Comparison of ENCODE assay signal across 19 cellular contexts in the genomic region with DNA sequence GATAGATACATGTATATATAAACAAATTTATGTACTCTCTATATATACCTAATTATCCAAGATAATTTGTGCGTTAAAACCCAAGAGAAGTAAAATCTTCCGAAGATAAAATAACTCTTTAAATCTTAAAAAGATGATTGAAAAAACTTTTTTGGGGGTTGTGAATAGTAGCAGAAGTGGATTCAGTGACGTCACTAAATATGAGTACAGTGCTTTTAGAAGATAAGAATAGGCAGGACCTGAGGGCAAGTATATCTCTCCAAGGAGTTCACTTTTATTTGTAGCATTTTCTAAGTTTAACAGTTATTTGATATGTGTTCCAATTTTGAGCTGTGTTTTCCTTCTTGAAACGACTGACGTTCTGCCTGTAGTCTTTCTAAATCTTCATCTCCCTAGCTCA.
A peak's percentile ranks its signal among the peaks of the same experiment; 100 is the strongest.
DNase-seq lines count a peak whose midpoint lies in the region; ATAC-seq, FAIRE-seq and TF ChIP-seq lines count a peak whose summit lies in the region.
"Had no signal": no experiment of that assay in that cellular context is flagged by ENCODE, and none has a peak within 500 bp of the region (broad histone marks: within the 10 kb centered on the region; RNA-seq: fewer than 3 reads in every experiment).

No MANE protein-coding gene starts in this region.

- WGBS in HepG2 (ENCODE audit: low lambda C conversion rate) = 11% methylated on average over 5 of the region's 5 CpGs
- 62% methylated on average over 5 of the region's 5 CpGs for WGBS in right lobe of liver (ENCODE audit: insufficient coverage, low coverage, low lambda C conversion rate, missing lambda C conversion rate)

- DNase-seq in HepG2 (ENCODE audit: low spot score) (no peak), right lobe of liver (no peak), OCI-M1 (lab: John Stamatoyannopoulos, UW) (peak; percentile 32), T1000 (lab: John Stamatoyannopoulos, UW) (no peak), NCI-H187 treated with DMSO at 0.1 percent for 48 hours (lab: John Stamatoyannopoulos, UW) (no peak)
- DNase-seq: AML-193; Caco-2; Calu3; CD4-positive, alpha-beta T cell; CD8-positive, alpha-beta T cell; DMS79 treated with DMSO at 0.1 percent for 48 hours; GF-D8 had no signal

- no TSS peak for BruUV-seq in HepG2 (replicated peaks; lab: Mats Ljungman, UMichigan)

- intact Hi-C loops in HepG2 (cut with micrococcal nuclease; ENCODE audit: unreplicated experiment) = no loop called here
- intact Hi-C loops in right lobe of liver (cut with DNase I) = no loop called here

- in situ Hi-C loops in HepG2 (cut with HindIII; ENCODE audit: extremely low pct_ligation_motif_present, low pct_unique_long_range_greater_than_20kb) = no loop called here

- H3K27ac ChIP-seq in HepG2 (ENCODE audit: extremely low read length, insufficient read depth, low read length) (no peak overlapping the region), right lobe of liver (no peak overlapping the region)
- H3K27ac ChIP-seq: 22Rv1; A549; BLaER1 treated with 17β-estradiol and CSF1 and Interleukin-3, amounts not matched to agents 10 nM and 100 nM; C4-2B had no signal

- no peak for ATAC-seq in HepG2
- no peak for ATAC-seq in right lobe of liver
- ATAC-seq: A549; CD8-positive, alpha-beta T cell had no signal

- no peak for TF ChIP-seq CTCF in HepG2 (CRISPR knock-in tag; IDR thresholded peaks at IDR 0.05)
- TF ChIP-seq CTCF in right lobe of liver (IDR thresholded peaks at IDR 0.05) = no peak

- TF ChIP-seq POLR2A in HepG2 (IDR thresholded peaks at IDR 0.05; ENCODE audit: insufficient read depth in 1 of 2, low read depth in 2 of 2, low read length in 2 of 2) (no peak), right lobe of liver (IDR thresholded peaks at IDR 0.05) (no peak)

- H3K4me3 ChIP-seq in HepG2 (replicated peaks in 1 of 3; ENCODE audit: insufficient read depth in 1 of 3, low read depth in 2 of 3, low read length in 3 of 3) = no peak overlapping the region
- no peak overlapping the region for H3K4me3 ChIP-seq in right lobe of liver
- H3K4me3 ChIP-seq: A549; BLaER1 treated with 17β-estradiol and CSF1 and Interleukin-3, amounts not matched to agents 10 nM and 100 nM had no signal

- POLR2A ChIA-PET in HepG2 (lab: Yijun Ruan, JAX) = no interaction called here

- no peak overlapping the region for H3K4me2 ChIP-seq in HepG2 (ENCODE audit: low read depth, low read length)
- H3K4me2 ChIP-seq: A549; BLaER1 treated with 17β-estradiol and CSF1 and Interleukin-3, amounts not matched to agents 10 nM and 100 nM had no signal

- H3K36me3 ChIP-seq in HepG2 (replicated peaks in 1 of 2; ENCODE audit: control insufficient read depth in 1 of 2, insufficient read depth in 2 of 2, low read length in 2 of 2) = no peaks in the 10 kb centered on the region
- H3K36me3 ChIP-seq in right lobe of liver = no peaks in the 10 kb centered on the region
- H3K36me3 ChIP-seq: BLaER1 treated with 17β-estradiol and CSF1 and Interleukin-3, amounts not matched to agents 10 nM and 100 nM had no signal

- CTCF ChIA-PET in HepG2 (lab: Yijun Ruan, JAX; ENCODE audit: low intra/inter-chr PET ratio, low total read pairs) = no interaction called here

- TF ChIP-seq RAD21 in HepG2 (CRISPR knock-in tag; IDR thresholded peaks at IDR 0.05) = no peak

- TF ChIP-seq EP300 in HepG2 (IDR thresholded peaks at IDR 0.05; ENCODE audit: low read depth in 2 of 2, low read length in 2 of 2) = no peak
- no peak for TF ChIP-seq EP300 in HepG2 (CRISPR knock-in tag; IDR thresholded peaks at IDR 0.05; ENCODE audit: borderline replicate concordance)

- H3K27me3 ChIP-seq in HepG2 (ENCODE audit: control insufficient read depth in 1 of 2, insufficient read depth in 2 of 2, low read length in 2 of 2) (no peaks in the 10 kb centered on the region), right lobe of liver (no peaks in the 10 kb centered on the region)
- H3K27me3 ChIP-seq: BLaER1 treated with 17β-estradiol and CSF1 and Interleukin-3, amounts not matched to agents 10 nM and 100 nM had no signal

- no peaks in the 10 kb centered on the region for H3K79me2 ChIP-seq in HepG2 (ENCODE audit: insufficient read depth, low read length)

- H3K4me1 ChIP-seq in HepG2 (ENCODE audit: insufficient read depth, low read length) (no peaks in the 10 kb centered on the region), right lobe of liver (no peaks in the 10 kb centered on the region)
- H3K4me1 ChIP-seq: A549; BLaER1 treated with 17β-estradiol and CSF1 and Interleukin-3, amounts not matched to agents 10 nM and 100 nM; Caco-2 had no signal

- FAIRE-seq in HepG2 (lab: Jason Lieb, UNC) = no peak
- FAIRE-seq: A549, G401.6, GM12891, GM19239 had no signal

- no peaks in the 10 kb centered on the region for H4K20me1 ChIP-seq in HepG2 (ENCODE audit: insufficient read depth, low read length)
- H4K20me1 ChIP-seq: BLaER1 treated with 17β-estradiol and CSF1 and Interleukin-3, amounts not matched to agents 10 nM and 100 nM had no signal

- no peak overlapping the region for H3K9ac ChIP-seq in HepG2 (ENCODE audit: insufficient read depth, low read depth, low read length)
- H3K9ac ChIP-seq: BLaER1 treated with 17β-estradiol and CSF1 and Interleukin-3, amounts not matched to agents 10 nM and 100 nM had no signal

- no peak overlapping the region for H2AFZ ChIP-seq in HepG2 (ENCODE audit: low read length)

- H3K9me3 ChIP-seq in HepG2 (ENCODE audit: low read length) (no peaks in the 10 kb centered on the region), right lobe of liver (no peaks in the 10 kb centered on the region)
- H3K9me3 ChIP-seq: A549; BLaER1 treated with 17β-estradiol and CSF1 and Interleukin-3, amounts not matched to agents 10 nM and 100 nM; Caco-2 had no signal

TF ChIP-seq in HepG2, 621 proteins besides CTCF, POLR2A, EP300 and RAD21:
- no peak for TF ChIP-seq ELF3 (CRISPR knock-in tag; IDR thresholded peaks at IDR 0.05)
- TF ChIP-seq CREB1 (IDR thresholded peaks at IDR 0.05) = peak; percentile 94
- no peak for TF ChIP-seq CREB1 (CRISPR knock-in tag; IDR thresholded peaks at IDR 0.05)
- peak; percentile 90 for TF ChIP-seq ATF7 (IDR thresholded peaks at IDR 0.05)
- no peak for TF ChIP-seq ATF7 (CRISPR knock-in tag; IDR thresholded peaks at IDR 0.05)
- no peak for TF ChIP-seq RXRA (CRISPR knock-in tag; IDR thresholded peaks at IDR 0.05)
TF ChIP-seq in HepG2: peak in this region for 2.
